In the genomic region with DNA sequence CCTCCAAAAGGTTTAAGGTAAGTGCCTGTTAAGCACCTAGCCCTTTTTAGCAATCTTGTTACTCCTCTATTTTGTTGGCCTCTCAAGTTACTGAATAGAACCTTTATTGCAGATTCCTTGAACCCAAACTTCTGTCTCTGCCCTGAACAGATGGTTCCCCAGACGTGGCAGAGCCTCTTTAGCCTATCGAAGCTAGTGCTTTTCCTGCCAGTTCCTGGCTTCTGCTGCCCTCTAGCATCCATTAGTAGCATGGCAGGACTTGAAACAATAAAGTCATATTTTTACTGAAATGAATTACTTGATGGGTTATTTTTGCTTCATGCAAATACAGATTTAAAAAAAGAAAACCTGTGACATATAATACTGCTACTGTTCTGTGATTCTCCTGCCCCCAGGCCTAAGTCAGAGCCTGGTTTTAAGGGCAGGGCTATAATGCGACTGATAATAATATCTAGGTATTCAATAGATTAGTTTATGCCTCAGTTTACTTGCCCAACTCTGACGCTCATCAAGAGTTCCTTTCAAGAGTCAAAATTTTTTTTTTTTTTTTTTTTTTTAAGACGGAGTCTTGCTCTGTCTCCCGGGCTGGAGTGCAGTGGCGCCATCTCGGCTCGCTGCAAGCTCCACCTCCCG, we compare ENCODE assay signal across 8 cellular contexts.
DNase-seq lines count a peak whose midpoint lies in the region; ATAC-seq and TF ChIP-seq lines count a peak whose summit lies in the region.

No MANE protein-coding gene starts in this region.

- no peaks in the 10 kb centered on the region for H3K36me3 ChIP-seq in BE2C

- H3K27me3 ChIP-seq in BE2C = no peaks in the 10 kb centered on the region

- peak; percentile 95 for TF ChIP-seq CTCF in BE2C (IDR thresholded peaks at IDR 0.05; ENCODE audit: low read depth, low read length)

- H3K9me3 ChIP-seq in BE2C = no peaks in the 10 kb centered on the region

- peak; percentile 59 for DNase-seq in BE2C
- DNase-seq in NCI-H1436 treated with DMSO at 0.1 percent for 48 hours (lab: John Stamatoyannopoulos, UW) = peak; percentile 14
- peak in 3 of 5 donors; percentile 4 to 38 (median 16) for DNase-seq in T-helper 1 cell
- peak; percentile 34 for DNase-seq in central memory CD4-positive, alpha-beta T cell
- peak in 1 of 2 donors; percentile 18 for DNase-seq in left colon
- peak; percentile 5 to 19 (median 19) for DNase-seq in stimulated activated CD4-positive, alpha-beta T cell treated with anti-CD3 and anti-CD28 coated beads, TNF-alpha, amount 100 ng/mL, for 48 hours (ENCODE audit: low read depth in 3 of 3)

- peak; percentile 97 for ATAC-seq in GM18858 (IDR thresholded peaks at IDR 0.05; ENCODE audit: unreplicated experiment)
- ATAC-seq in HG02973 (IDR thresholded peaks at IDR 0.05; ENCODE audit: unreplicated experiment) = peak; percentile 96
- peak; percentile 58 for ATAC-seq in left colon

- intact Hi-C loops in left colon (cut with DNase I, micrococcal nuclease) = no loop called here

- H3K4me1 ChIP-seq in BE2C = no peaks in the 10 kb centered on the region

- H3K4me3 ChIP-seq in BE2C (ENCODE audit: low read depth, low read length) = no peak overlapping the region
